ENCODE assay signal across 14 cellular contexts in the genomic region with DNA sequence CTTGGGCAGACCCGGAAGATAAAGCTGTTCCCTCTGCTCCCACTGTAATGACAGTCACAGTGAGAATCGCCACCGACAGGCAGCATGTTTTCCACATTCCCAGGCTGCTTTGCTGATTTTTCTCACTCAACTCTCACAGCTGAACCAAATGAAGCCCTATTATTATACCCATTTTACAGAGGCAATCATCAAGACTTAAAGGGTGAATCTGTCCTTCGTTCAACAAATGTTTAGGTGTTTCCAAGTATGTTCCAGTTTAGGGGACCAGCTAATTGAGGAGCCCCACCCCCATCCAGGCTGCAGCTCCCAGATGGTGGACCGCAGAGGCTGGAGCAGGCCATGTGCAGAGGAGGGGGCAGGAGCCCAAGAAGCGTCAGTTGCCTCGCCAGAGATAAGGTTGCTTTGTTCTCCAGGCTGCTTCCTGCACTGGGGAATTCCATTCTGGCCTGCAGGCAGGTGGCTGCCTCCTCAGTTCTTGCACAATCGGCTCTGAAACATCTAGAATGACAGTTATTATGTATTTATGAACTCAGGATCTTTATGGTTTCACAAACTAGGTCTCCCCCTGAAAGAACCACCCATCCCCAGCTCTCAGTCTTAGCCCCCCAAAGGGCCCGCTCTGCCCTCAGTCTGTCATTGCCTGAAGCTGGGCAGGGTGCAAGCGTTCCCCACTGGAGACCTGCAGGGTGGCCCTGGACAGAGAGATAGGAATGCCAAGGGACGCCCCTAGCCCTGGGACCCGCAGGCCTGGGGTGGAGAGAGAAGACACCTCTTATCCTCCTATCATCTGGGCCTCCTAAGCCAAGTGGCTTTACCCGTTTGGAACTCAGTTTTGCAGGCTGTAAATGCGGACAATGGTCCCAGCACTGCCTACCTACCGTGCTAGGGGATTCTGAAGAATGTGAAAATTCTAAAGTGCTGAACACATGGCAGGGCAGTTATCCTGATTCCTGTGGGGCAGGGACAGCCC. TPM values are rescaled to one million over a fixed set of nuclear protein-coding genes. Genes with fewer than 3 reads are reported as not detected.
DNase-seq lines count a peak whose midpoint lies in the region; ATAC-seq and TF ChIP-seq lines count a peak whose summit lies in the region.
"Had no signal": no experiment of that assay in that cellular context is flagged by ENCODE, and none has a peak within 500 bp of the region (broad histone marks: within the 10 kb centered on the region; RNA-seq: fewer than 3 reads in every experiment).

No MANE protein-coding gene starts in this region.

- H3K9me2 ChIP-seq in hepatocyte (replicated peaks; ENCODE audit: insufficient read depth), result no peaks in the 10 kb centered on the region

- no peaks in the 10 kb centered on the region for H3K79me2 ChIP-seq in hepatocyte

- peaks cover 11% of the 10 kb centered on the region for H3K4me1 ChIP-seq in hepatocyte (ENCODE audit: insufficient read depth)

- TF ChIP-seq CTCF in hepatocyte (IDR thresholded peaks at IDR 0.05; ENCODE audit: poor library complexity), result no peak
- no peak for TF ChIP-seq CTCF in dorsolateral prefrontal cortex (IDR thresholded peaks at IDR 0.05 in 54 of 56, conservative IDR thresholded peaks at IDR 0.05 in 2 of 56; ENCODE audit: low read depth in 1 of 56, partially characterized antibody in 56 of 56)

- ATAC-seq in SK-N-SH treated with all-trans-retinoic acid at 6 μM for 48 hours (no peak), GM19397 (IDR thresholded peaks at IDR 0.05; ENCODE audit: unreplicated experiment) (no peak), HG03432 (IDR thresholded peaks at IDR 0.05; ENCODE audit: unreplicated experiment) (no peak)
- ATAC-seq: CD8-positive, alpha-beta T cell had no signal

- no peak overlapping the region for H2AFZ ChIP-seq in hepatocyte

- no peaks in the 10 kb centered on the region for H3K9me3 ChIP-seq in hepatocyte (ENCODE audit: low read depth)

- no peaks in the 10 kb centered on the region for H4K20me1 ChIP-seq in hepatocyte (ENCODE audit: insufficient read depth, poor library complexity, severe bottlenecking)

- H3K36me3 ChIP-seq in hepatocyte (replicated peaks; ENCODE audit: insufficient read depth, low read depth), result no peaks in the 10 kb centered on the region
- H3K36me3 ChIP-seq: brain microvascular endothelial cell had no signal

- no peak overlapping the region for H3K4me2 ChIP-seq in hepatocyte

- intact Hi-C loops in dorsolateral prefrontal cortex (cut with DNase I), result no loop called here

- H3K4me3 ChIP-seq in hepatocyte (no peak overlapping the region), dorsolateral prefrontal cortex (no peak overlapping the region)

- no peaks in the 10 kb centered on the region for H3K27me3 ChIP-seq in hepatocyte
- H3K27me3 ChIP-seq in dorsolateral prefrontal cortex, result no peaks in the 10 kb centered on the region
- H3K27me3 ChIP-seq: brain microvascular endothelial cell had no signal

- H3K27ac ChIP-seq in hepatocyte (peak overlapping the region; percentile 71), dorsolateral prefrontal cortex (no peak overlapping the region)
- H3K27ac ChIP-seq: brain microvascular endothelial cell had no signal

- WGBS in hepatocyte (ENCODE audit: low lambda C conversion rate, missing lambda C conversion rate), result 62% methylated on average over 15 of the region's 15 CpGs

- peak; percentile 51 for DNase-seq in HuH-7 (ENCODE audit: low spot score)
- DNase-seq in hepatocyte (ENCODE audit: low spot score), result peak; percentile 63
- DNase-seq in renal cortical epithelial cell (ENCODE audit: low read depth), result peak; percentile 33
- DNase-seq in dorsolateral prefrontal cortex, result no peak
- DNase-seq: activated CD4-positive, alpha-beta T cell treated with anti-CD3 and anti-CD28 coated beads, Interleukin-2, amount 50 U/mL, for 4 hours; activated effector memory CD4-positive, alpha-beta T cell treated with Interleukin-2 at 50 U/mL for 16 hours; brain microvascular endothelial cell; CD8-positive, alpha-beta T cell; KG1; OCI-M1; right cardiac atrium had no signal

TF ChIP-seq in SK-N-SH treated with all-trans-retinoic acid at 6 μM for 48 hours, 23 proteins besides CTCF, POLR2A, EP300 and RAD21:
- TF ChIP-seq SNAI2 (CRISPR knock-in tag; IDR thresholded peaks at IDR 0.05) (peak; percentile 63), ISL1 (CRISPR knock-in tag; IDR thresholded peaks at IDR 0.05) (peak; percentile 41), PPARA (CRISPR knock-in tag; IDR thresholded peaks at IDR 0.05; ENCODE audit: borderline replicate concordance) (no peak), TCF4 (CRISPR knock-in tag; IDR thresholded peaks at IDR 0.05; ENCODE audit: borderline replicate concordance) (peak; percentile 65; the same call in 1 of the 2 replicates)

RNA-seq across cellular contexts. Expression of a gene that starts 49.1 kb away (rescaled TPM):
- total RNA-seq in hepatocyte (14.6 and 16.7 TPM in 2 replicates), renal cortical epithelial cell (not detected in 2 replicates), dorsolateral prefrontal cortex (10 to 100 TPM in 3 of 120 experiments, 1 to 10 TPM in 117; 1.4 to 20.5 (median 5.9) TPM)
- 8.9 and 10.8 TPM in 2 replicates for polyA plus RNA-seq in hepatocyte
- total RNA-seq: CD8-positive, alpha-beta T cell had no signal

Comparison
In these comparisons a context has a peak if more than half of its experiments do, and no peak if none do; other contexts are left out.
1. DNase-seq: peak in HuH-7 (single experiment), hepatocyte (single experiment) and renal cortical epithelial cell (single experiment); none in dorsolateral prefrontal cortex (0 of 10).